8 cellular contexts compared by ENCODE assay signal in the genomic region with DNA sequence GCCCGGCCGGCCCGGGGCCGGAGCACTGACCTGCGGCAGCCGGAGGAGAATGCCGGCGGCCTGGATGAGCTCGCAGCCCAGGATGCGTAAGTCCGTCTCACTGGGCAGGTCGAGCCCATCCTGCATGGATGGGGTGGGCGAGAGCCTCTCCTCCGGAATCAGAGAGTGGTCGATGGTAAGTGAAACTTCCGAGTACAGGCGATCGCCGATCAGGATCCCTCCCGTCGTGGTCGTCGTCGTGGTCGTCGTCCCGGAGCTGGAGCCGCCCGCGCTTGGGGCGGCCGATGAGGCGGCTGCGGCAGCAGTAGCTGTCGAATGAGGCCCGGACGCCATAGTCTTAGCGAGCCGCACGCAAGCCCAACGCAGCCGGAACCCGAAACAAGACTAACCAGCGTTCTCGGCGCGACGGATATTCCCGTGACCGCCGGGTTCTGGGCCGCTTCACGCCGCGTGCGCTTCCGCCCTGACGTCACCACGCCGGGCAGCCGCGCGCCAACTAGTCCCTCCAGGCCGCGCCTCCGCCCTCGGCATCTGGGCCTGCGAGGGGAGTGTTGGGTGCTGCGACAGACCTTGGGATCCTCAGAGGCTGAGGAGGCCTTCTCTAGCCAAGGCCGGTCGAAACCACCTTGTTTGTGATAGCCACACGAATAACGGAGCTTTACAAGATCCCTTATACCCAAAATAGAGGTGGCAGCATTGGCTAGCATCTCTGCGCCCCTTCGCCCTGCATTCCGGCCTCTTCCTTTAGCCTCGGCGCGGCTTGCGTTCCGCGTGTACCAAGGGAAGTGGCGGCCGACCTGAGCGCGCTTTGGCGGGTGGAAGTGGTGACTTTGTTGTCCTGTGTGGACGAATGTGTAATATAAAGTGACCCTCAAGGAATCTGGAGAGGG. TPM values are rescaled to one million over a fixed set of nuclear protein-coding genes. Genes with fewer than 3 reads are reported as not detected.
DNase-seq lines count a peak whose midpoint lies in the region; ATAC-seq and TF ChIP-seq lines count a peak whose summit lies in the region.

A gene (minus strand): TSS at position 386 of the 890 bp plus-strand sequence. CDS start 53 bp downstream, at position 333.

- peak within 1 kb of the TSS; percentile 99 for H3K27ac Mint-ChIP-seq in neural progenitor cell

- H3K27me3 Mint-ChIP-seq in neural progenitor cell (ENCODE audit: insufficient read depth, low read depth), result peaks cover 6% of the 10 kb centered on the region

- peaks cover 49% of the 10 kb centered on the region for H3K36me3 ChIP-seq in SJSA1
- H3K36me3 ChIP-seq in neural progenitor cell, result peaks cover 39% of the 10 kb centered on the region
- peaks cover 5 to 34% of the 10 kb centered on the region in 2 donors for H3K36me3 ChIP-seq in stomach smooth muscle (ENCODE audit: control insufficient read depth in 2 of 2, insufficient read depth in 2 of 2, low read length in 2 of 2)

- H3K4me2 ChIP-seq in neural progenitor cell, result peak within 1 kb of the TSS; percentile 92

- H3K4me3 ChIP-seq in HFF-Myc (replicated peaks; ENCODE audit: low read depth, low read length) (peak within 1 kb of the TSS; percentile 97), SJSA1 (peak within 1 kb of the TSS; percentile 80), neural progenitor cell (peak within 1 kb of the TSS; percentile 98), stomach smooth muscle (ENCODE audit: low read length in 2 of 2) (peak within 1 kb of the TSS; percentile 96 to 99)

- peaks cover 46% of the 10 kb centered on the region for H3K4me1 Mint-ChIP-seq in neural progenitor cell

- H2AFZ ChIP-seq in neural progenitor cell (replicated peaks), result peak within 1 kb of the TSS; percentile 61

- ATAC-seq in foreskin keratinocyte, result peak; percentile 84

- H3K4me1 ChIP-seq in SJSA1 (replicated peaks) (peaks cover 42% of the 10 kb centered on the region), foreskin keratinocyte (peaks cover 42% of the 10 kb centered on the region), neural progenitor cell (peaks cover 42% of the 10 kb centered on the region), stomach smooth muscle (ENCODE audit: control insufficient read depth, insufficient read depth, low read length) (peaks cover 25% of the 10 kb centered on the region)

- H3K36me3 Mint-ChIP-seq in neural progenitor cell, result peaks cover 31% of the 10 kb centered on the region

- H3K79me2 ChIP-seq in neural progenitor cell (ENCODE audit: low read depth), result peaks cover 61% of the 10 kb centered on the region

- no peaks in the 10 kb centered on the region for H3K9me3 ChIP-seq in SJSA1 (replicated peaks)
- H3K9me3 ChIP-seq in neural progenitor cell (ENCODE audit: low read depth), result no peaks in the 10 kb centered on the region
- no peaks in the 10 kb centered on the region for H3K9me3 ChIP-seq in stomach smooth muscle (ENCODE audit: control insufficient read depth in 2 of 2, low read length in 2 of 2)

- H3K27ac ChIP-seq in SJSA1 (peak within 1 kb of the TSS; percentile 99), foreskin keratinocyte (peak within 1 kb of the TSS; percentile 99), neural progenitor cell (peak within 1 kb of the TSS; percentile 98), stomach smooth muscle (ENCODE audit: low read length) (peak within 1 kb of the TSS; percentile 100)

- H3K9ac ChIP-seq in neural progenitor cell (peak within 1 kb of the TSS; percentile 99), stomach smooth muscle (ENCODE audit: low read length in 2 of 2) (peak within 1 kb of the TSS; percentile 100)

- peak within 1 kb of the TSS; percentile 98 for H3K4me3 Mint-ChIP-seq in neural progenitor cell

- peaks cover 43% of the 10 kb centered on the region for H4K20me1 ChIP-seq in neural progenitor cell (ENCODE audit: low read depth)

- no peak for TF ChIP-seq CTCF in HFF-Myc (IDR thresholded peaks at IDR 0.05; ENCODE audit: low read depth, low read length, missing control alignments)
- TF ChIP-seq CTCF in foreskin keratinocyte (conservative IDR thresholded peaks at IDR 0.05), result no peak
- TF ChIP-seq CTCF in neural progenitor cell (IDR thresholded peaks at IDR 0.05), result no peak

- no peaks in the 10 kb centered on the region for H3K27me3 ChIP-seq in SJSA1 (replicated peaks)
- no peaks in the 10 kb centered on the region for H3K27me3 ChIP-seq in foreskin keratinocyte
- H3K27me3 ChIP-seq in neural progenitor cell, result no peaks in the 10 kb centered on the region
- H3K27me3 ChIP-seq in stomach smooth muscle (ENCODE audit: control insufficient read depth in 1 of 2, insufficient read depth in 2 of 2, low read length in 2 of 2), result no peaks in the 10 kb centered on the region

- H3K9me3 Mint-ChIP-seq in neural progenitor cell, result no peaks in the 10 kb centered on the region

- peaks cover 14% of the 10 kb centered on the region for H3F3A ChIP-seq in neural progenitor cell (ENCODE audit: low read depth)

- DNase-seq in GM04503 (ENCODE audit: low read depth), result peak; percentile 84
- DNase-seq in HFF-Myc (ENCODE audit: extremely low read depth, low read depth), result peak; percentile 90
- DNase-seq in MV-4-11 (lab: John Stamatoyannopoulos, UW), result peak; percentile 92
- DNase-seq in SJSA1 (ENCODE audit: low read depth in 1 of 2, low spot score in 2 of 2), result peak; percentile 95
- peak; percentile 86 to 96 (median 93) for DNase-seq in activated naive CD4-positive, alpha-beta T cell (lab: John Stamatoyannopoulos, UW)
- DNase-seq in foreskin keratinocyte, result peak; percentile 88 to 94
- DNase-seq in neural progenitor cell (ENCODE audit: low spot score), result peak; percentile 96

RNA-seq across cellular contexts. Expression of the gene that starts here (rescaled TPM):
- 65.1 and 92.6 TPM in 2 replicates for total RNA-seq in SJSA1 (2014; rRNA removed; shearing (Covaris generic))
- total RNA-seq in foreskin keratinocyte, result 59.0 and 65.0 TPM in 2 replicates
- 21.4 and 23.7 TPM in 2 replicates for polyA plus RNA-seq in foreskin keratinocyte
- 154 and 214 TPM in 2 replicates for total RNA-seq in neural progenitor cell (ENCODE audit: low replicate concordance)

Comparison
In these comparisons a context has a peak if more than half of its experiments do, and no peak if none do; other contexts are left out.
1. Peak in every context shown above with its lines: DNase-seq, ATAC-seq, H3K4me3 ChIP-seq and H3K27ac ChIP-seq.